ENCODE assay signal across 1 cellular context in the genomic region with DNA sequence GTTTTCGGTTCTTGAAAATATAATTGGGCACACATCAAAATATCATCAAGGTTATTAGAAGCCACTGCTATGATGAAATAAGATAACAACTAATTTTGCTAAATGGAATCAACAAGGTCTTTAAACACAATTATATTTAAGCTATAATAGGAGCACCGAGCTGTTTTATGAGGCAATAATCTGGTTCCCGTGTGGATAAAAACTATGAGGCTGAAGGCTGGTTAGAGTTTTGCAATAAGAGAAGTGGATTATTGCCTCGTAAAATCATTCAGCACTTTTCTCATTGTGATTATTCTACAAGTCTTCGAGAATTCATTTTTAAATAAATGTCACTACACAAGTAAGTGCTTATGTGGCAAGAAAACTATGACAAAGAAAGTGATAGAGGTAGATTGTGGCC.
A peak's percentile ranks its signal among the peaks of the same experiment; 100 is the strongest.
TF ChIP-seq lines count a peak whose summit lies in the region.

No MANE protein-coding gene starts in this region.

TF ChIP-seq in HEK293, 187 proteins besides CTCF, POLR2A, EP300 and RAD21 (continued from another document and continues in another):
- TF ChIP-seq, protein P1, sequence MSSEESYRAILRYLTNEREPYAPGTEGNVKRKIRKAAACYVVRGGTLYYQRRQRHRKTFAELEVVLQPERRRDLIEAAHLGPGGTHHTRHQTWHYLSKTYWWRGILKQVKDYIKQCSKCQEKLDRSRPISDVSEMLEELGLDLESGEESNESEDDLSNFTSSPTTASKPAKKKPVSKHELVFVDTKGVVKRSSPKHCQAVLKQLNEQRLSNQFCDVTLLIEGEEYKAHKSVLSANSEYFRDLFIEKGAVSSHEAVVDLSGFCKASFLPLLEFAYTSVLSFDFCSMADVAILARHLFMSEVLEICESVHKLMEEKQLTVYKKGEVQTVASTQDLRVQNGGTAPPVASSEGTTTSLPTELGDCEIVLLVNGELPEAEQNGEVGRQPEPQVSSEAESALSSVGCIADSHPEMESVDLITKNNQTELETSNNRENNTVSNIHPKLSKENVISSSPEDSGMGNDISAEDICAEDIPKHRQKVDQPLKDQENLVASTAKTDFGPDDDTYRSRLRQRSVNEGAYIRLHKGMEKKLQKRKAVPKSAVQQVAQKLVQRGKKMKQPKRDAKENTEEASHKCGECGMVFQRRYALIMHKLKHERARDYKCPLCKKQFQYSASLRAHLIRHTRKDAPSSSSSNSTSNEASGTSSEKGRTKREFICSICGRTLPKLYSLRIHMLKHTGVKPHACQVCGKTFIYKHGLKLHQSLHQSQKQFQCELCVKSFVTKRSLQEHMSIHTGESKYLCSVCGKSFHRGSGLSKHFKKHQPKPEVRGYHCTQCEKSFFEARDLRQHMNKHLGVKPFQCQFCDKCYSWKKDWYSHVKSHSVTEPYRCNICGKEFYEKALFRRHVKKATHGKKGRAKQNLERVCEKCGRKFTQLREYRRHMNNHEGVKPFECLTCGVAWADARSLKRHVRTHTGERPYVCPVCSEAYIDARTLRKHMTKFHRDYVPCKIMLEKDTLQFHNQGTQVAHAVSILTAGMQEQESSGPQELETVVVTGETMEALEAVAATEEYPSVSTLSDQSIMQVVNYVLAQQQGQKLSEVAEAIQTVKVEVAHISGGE (tag by site-specific recombination; conservative IDR thresholded peaks at IDR 0.05; ENCODE audit: low read depth): 0 out of 2 replicates have a peak, but pooled peaks have one; percentile 11
- TF ChIP-seq TCF7L2 (IDR thresholded peaks at IDR 0.05; ENCODE audit: borderline replicate concordance, low read depth, low read length) (peak; percentile 41; the same call in 1 of the 2 replicates), ZNF621 (tag by site-specific recombination; IDR thresholded peaks at IDR 0.05) (no peak), ZEB2 (tag by site-specific recombination; IDR thresholded peaks at IDR 0.05) (peak; percentile 60; the same call in 1 of the 2 replicates), ZBTB8A (tag by site-specific recombination; IDR thresholded peaks at IDR 0.05) (peak; percentile 30; the same call in 1 of the 2 replicates), ZNF624 (tag by site-specific recombination; IDR thresholded peaks at IDR 0.05) (no peak), OVOL3 (tag by site-specific recombination; IDR thresholded peaks at IDR 0.05) (0 out of 2 replicates have a peak, but pooled peaks have one; percentile 17), ZNF549 (tag by site-specific recombination; IDR thresholded peaks at IDR 0.05) (0 out of 2 replicates have a peak, but pooled peaks have one; percentile 13), SCRT1 (tag by site-specific recombination; IDR thresholded peaks at IDR 0.05; ENCODE audit: borderline replicate concordance) (peak; percentile 94), ZNF843 (tag by site-specific recombination; IDR thresholded peaks at IDR 0.05) (peak; percentile 92), IKZF3 (tag by site-specific recombination; IDR thresholded peaks at IDR 0.05) (peak; percentile 94), ZSCAN16 (tag by site-specific recombination; IDR thresholded peaks at IDR 0.05) (0 out of 2 replicates have a peak, but pooled peaks have one; percentile 45), GLI2 (tag by site-specific recombination; IDR thresholded peaks at IDR 0.05; ENCODE audit: borderline replicate concordance, low read depth) (peak; percentile 25; the same call in 1 of the 2 replicates), ZNF596 (tag by site-specific recombination; IDR thresholded peaks at IDR 0.05) (peak; percentile 61; the same call in 1 of the 2 replicates), ZSCAN30 (tag by site-specific recombination; IDR thresholded peaks at IDR 0.05) (peak; percentile 88), YY1 (tag by site-specific recombination; IDR thresholded peaks at IDR 0.05) (peak; percentile 38; the same call in 1 of the 2 replicates), ZNF174 (tag by site-specific recombination; IDR thresholded peaks at IDR 0.05) (no peak), ZNF610 (tag by site-specific recombination; IDR thresholded peaks at IDR 0.05; ENCODE audit: borderline replicate concordance) (peak; percentile 72; the same call in 1 of the 2 replicates), KLF16 (tag by site-specific recombination; IDR thresholded peaks at IDR 0.05) (0 out of 2 replicates have a peak, but pooled peaks have one; percentile 18)
- TF ChIP-seq, protein P2, sequence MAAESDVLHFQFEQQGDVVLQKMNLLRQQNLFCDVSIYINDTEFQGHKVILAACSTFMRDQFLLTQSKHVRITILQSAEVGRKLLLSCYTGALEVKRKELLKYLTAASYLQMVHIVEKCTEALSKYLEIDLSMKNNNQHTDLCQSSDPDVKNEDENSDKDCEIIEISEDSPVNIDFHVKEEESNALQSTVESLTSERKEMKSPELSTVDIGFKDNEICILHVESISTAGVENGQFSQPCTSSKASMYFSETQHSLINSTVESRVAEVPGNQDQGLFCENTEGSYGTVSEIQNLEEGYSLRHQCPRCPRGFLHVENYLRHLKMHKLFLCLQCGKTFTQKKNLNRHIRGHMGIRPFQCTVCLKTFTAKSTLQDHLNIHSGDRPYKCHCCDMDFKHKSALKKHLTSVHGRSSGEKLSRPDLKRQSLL (tag by site-specific recombination; IDR thresholded peaks at IDR 0.05): peak; percentile 28; the same call in 1 of the 2 replicates
- TF ChIP-seq, protein P3, sequence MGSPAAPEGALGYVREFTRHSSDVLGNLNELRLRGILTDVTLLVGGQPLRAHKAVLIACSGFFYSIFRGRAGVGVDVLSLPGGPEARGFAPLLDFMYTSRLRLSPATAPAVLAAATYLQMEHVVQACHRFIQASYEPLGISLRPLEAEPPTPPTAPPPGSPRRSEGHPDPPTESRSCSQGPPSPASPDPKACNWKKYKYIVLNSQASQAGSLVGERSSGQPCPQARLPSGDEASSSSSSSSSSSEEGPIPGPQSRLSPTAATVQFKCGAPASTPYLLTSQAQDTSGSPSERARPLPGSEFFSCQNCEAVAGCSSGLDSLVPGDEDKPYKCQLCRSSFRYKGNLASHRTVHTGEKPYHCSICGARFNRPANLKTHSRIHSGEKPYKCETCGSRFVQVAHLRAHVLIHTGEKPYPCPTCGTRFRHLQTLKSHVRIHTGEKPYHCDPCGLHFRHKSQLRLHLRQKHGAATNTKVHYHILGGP (tag by site-specific recombination; IDR thresholded peaks at IDR 0.05): no peak
- TF ChIP-seq, protein P4, sequence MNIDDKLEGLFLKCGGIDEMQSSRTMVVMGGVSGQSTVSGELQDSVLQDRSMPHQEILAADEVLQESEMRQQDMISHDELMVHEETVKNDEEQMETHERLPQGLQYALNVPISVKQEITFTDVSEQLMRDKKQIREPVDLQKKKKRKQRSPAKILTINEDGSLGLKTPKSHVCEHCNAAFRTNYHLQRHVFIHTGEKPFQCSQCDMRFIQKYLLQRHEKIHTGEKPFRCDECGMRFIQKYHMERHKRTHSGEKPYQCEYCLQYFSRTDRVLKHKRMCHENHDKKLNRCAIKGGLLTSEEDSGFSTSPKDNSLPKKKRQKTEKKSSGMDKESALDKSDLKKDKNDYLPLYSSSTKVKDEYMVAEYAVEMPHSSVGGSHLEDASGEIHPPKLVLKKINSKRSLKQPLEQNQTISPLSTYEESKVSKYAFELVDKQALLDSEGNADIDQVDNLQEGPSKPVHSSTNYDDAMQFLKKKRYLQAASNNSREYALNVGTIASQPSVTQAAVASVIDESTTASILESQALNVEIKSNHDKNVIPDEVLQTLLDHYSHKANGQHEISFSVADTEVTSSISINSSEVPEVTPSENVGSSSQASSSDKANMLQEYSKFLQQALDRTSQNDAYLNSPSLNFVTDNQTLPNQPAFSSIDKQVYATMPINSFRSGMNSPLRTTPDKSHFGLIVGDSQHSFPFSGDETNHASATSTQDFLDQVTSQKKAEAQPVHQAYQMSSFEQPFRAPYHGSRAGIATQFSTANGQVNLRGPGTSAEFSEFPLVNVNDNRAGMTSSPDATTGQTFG (tag by site-specific recombination; IDR thresholded peaks at IDR 0.05; ENCODE audit: borderline replicate concordance): no peak
- TF ChIP-seq, protein P5, sequence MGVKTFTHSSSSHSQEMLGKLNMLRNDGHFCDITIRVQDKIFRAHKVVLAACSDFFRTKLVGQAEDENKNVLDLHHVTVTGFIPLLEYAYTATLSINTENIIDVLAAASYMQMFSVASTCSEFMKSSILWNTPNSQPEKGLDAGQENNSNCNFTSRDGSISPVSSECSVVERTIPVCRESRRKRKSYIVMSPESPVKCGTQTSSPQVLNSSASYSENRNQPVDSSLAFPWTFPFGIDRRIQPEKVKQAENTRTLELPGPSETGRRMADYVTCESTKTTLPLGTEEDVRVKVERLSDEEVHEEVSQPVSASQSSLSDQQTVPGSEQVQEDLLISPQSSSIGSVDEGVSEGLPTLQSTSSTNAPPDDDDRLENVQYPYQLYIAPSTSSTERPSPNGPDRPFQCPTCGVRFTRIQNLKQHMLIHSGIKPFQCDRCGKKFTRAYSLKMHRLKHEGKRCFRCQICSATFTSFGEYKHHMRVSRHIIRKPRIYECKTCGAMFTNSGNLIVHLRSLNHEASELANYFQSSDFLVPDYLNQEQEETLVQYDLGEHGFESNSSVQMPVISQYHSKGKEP (tag by site-specific recombination; IDR thresholded peaks at IDR 0.05): peak; percentile 82
- TF ChIP-seq, protein P6, sequence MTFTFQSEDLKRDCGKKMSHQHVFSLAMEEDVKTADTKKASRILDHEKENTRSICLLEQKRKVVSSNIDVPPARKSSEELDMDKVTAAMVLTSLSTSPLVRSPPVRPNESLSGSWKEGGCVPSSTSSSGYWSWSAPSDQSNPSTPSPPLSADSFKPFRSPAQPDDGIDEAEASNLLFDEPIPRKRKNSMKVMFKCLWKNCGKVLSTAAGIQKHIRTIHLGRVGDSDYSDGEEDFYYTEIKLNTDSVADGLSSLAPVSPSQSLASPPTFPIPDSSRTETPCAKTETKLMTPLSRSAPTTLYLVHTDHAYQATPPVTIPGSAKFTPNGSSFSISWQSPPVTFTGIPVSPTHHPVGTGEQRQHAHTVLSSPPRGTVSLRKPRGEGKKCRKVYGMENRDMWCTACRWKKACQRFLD (tag by site-specific recombination; IDR thresholded peaks at IDR 0.05): no peak
- TF ChIP-seq, protein P7, sequence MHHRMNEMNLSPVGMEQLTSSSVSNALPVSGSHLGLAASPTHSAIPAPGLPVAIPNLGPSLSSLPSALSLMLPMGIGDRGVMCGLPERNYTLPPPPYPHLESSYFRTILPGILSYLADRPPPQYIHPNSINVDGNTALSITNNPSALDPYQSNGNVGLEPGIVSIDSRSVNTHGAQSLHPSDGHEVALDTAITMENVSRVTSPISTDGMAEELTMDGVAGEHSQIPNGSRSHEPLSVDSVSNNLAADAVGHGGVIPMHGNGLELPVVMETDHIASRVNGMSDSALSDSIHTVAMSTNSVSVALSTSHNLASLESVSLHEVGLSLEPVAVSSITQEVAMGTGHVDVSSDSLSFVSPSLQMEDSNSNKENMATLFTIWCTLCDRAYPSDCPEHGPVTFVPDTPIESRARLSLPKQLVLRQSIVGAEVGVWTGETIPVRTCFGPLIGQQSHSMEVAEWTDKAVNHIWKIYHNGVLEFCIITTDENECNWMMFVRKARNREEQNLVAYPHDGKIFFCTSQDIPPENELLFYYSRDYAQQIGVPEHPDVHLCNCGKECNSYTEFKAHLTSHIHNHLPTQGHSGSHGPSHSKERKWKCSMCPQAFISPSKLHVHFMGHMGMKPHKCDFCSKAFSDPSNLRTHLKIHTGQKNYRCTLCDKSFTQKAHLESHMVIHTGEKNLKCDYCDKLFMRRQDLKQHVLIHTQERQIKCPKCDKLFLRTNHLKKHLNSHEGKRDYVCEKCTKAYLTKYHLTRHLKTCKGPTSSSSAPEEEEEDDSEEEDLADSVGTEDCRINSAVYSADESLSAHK (tag by site-specific recombination; IDR thresholded peaks at IDR 0.05): peak; percentile 76; the same call in 1 of the 2 replicates
- TF ChIP-seq, protein P8, sequence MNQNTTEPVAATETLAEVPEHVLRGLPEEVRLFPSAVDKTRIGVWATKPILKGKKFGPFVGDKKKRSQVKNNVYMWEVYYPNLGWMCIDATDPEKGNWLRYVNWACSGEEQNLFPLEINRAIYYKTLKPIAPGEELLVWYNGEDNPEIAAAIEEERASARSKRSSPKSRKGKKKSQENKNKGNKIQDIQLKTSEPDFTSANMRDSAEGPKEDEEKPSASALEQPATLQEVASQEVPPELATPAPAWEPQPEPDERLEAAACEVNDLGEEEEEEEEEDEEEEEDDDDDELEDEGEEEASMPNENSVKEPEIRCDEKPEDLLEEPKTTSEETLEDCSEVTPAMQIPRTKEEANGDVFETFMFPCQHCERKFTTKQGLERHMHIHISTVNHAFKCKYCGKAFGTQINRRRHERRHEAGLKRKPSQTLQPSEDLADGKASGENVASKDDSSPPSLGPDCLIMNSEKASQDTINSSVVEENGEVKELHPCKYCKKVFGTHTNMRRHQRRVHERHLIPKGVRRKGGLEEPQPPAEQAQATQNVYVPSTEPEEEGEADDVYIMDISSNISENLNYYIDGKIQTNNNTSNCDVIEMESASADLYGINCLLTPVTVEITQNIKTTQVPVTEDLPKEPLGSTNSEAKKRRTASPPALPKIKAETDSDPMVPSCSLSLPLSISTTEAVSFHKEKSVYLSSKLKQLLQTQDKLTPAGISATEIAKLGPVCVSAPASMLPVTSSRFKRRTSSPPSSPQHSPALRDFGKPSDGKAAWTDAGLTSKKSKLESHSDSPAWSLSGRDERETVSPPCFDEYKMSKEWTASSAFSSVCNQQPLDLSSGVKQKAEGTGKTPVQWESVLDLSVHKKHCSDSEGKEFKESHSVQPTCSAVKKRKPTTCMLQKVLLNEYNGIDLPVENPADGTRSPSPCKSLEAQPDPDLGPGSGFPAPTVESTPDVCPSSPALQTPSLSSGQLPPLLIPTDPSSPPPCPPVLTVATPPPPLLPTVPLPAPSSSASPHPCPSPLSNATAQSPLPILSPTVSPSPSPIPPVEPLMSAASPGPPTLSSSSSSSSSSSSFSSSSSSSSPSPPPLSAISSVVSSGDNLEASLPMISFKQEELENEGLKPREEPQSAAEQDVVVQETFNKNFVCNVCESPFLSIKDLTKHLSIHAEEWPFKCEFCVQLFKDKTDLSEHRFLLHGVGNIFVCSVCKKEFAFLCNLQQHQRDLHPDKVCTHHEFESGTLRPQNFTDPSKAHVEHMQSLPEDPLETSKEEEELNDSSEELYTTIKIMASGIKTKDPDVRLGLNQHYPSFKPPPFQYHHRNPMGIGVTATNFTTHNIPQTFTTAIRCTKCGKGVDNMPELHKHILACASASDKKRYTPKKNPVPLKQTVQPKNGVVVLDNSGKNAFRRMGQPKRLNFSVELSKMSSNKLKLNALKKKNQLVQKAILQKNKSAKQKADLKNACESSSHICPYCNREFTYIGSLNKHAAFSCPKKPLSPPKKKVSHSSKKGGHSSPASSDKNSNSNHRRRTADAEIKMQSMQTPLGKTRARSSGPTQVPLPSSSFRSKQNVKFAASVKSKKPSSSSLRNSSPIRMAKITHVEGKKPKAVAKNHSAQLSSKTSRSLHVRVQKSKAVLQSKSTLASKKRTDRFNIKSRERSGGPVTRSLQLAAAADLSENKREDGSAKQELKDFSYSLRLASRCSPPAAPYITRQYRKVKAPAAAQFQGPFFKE (tag by site-specific recombination; IDR thresholded peaks at IDR 0.05; ENCODE audit: borderline replicate concordance): no peak
- TF ChIP-seq, protein P9, sequence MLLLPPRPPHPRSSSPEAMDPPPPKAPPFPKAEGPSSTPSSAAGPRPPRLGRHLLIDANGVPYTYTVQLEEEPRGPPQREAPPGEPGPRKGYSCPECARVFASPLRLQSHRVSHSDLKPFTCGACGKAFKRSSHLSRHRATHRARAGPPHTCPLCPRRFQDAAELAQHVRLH (tag by site-specific recombination; IDR thresholded peaks at IDR 0.05): peak; percentile 74
- TF ChIP-seq, protein P10, sequence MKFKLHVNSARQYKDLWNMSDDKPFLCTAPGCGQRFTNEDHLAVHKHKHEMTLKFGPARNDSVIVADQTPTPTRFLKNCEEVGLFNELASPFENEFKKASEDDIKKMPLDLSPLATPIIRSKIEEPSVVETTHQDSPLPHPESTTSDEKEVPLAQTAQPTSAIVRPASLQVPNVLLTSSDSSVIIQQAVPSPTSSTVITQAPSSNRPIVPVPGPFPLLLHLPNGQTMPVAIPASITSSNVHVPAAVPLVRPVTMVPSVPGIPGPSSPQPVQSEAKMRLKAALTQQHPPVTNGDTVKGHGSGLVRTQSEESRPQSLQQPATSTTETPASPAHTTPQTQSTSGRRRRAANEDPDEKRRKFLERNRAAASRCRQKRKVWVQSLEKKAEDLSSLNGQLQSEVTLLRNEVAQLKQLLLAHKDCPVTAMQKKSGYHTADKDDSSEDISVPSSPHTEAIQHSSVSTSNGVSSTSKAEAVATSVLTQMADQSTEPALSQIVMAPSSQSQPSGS (tag by site-specific recombination; IDR thresholded peaks at IDR 0.05; ENCODE audit: low read depth): 0 out of 2 replicates have a peak, but pooled peaks have one; percentile 53
